8 cellular contexts compared by ENCODE assay signal in the genomic region with DNA sequence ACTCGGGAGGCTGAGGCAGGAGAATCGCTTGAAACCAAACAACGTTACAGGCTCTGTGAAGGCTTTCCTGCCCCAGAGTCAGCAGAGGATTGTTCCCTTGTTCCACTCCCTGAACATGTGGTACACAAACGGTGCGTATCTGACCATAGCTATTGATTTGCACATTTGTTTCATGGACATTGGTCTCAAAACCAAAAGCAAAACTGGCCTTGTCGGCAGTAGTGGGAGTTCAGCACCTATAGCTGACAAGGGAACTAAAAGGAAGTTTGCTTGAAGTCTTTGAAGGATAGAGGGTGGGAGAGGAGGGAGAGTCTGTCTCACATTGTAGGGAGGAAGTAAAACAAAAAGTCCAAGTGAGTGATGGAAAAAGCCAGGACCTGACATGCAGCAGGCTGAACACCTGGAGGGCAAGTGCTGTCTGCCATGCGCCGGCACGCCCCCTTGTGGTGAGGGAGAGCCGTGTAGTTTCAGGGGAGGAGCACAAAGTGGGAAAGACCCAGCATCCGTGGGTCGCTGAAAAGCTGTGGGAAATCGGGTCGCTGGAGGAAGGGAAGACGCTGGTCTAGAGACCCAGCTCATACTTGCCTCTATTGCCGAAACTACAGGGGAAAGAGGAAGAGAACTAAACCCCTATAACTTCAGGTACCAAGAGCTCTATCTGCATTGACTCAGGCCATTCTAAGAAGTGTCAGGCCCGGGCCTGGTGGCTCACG. TPM values are rescaled to one million over a fixed set of nuclear protein-coding genes. Genes with fewer than 3 reads are reported as not detected.
A peak's percentile ranks its signal among the peaks of the same experiment; 100 is the strongest.
DNase-seq lines count a peak whose midpoint lies in the region; ATAC-seq and TF ChIP-seq lines count a peak whose summit lies in the region.

No MANE protein-coding gene starts in this region.

- CTCF ChIA-PET in CD4-positive, alpha-beta memory T cell (lab: Charles Lee; ENCODE audit: partially characterized antibody) = interaction anchor here (0.6 to 9.3 kb wide), 55 partner anchors 8 to 1613 kb away, joined by 3 to 210 read pairs (median 5); a partner anchor contains a TSS

- no peak overlapping the region for H3K27ac ChIP-seq in CD4-positive, alpha-beta memory T cell (ENCODE audit: low read depth, low read length)
- H3K27ac ChIP-seq in endodermal cell (ENCODE audit: low read depth, low read length) = no peak overlapping the region

- no peaks in the 10 kb centered on the region for H3K27me3 Mint-ChIP-seq in CD4-positive, alpha-beta memory T cell
- no peaks in the 10 kb centered on the region for H3K27me3 Mint-ChIP-seq in endodermal cell (ENCODE audit: insufficient read depth)

- ATAC-seq in GM19397 (IDR thresholded peaks at IDR 0.05; ENCODE audit: unreplicated experiment) (peak; percentile 80), HG03460 (IDR thresholded peaks at IDR 0.05; ENCODE audit: unreplicated experiment) (peak; percentile 80)

- peak; percentile 96 for TF ChIP-seq CTCF in endodermal cell (conservative IDR thresholded peaks at IDR 0.05)

- H3K4me1 Mint-ChIP-seq in CD4-positive, alpha-beta memory T cell = peaks cover 7 to 17% (median 14%) of the 10 kb centered on the region in 4 donors
- peaks cover 7% of the 10 kb centered on the region for H3K4me1 Mint-ChIP-seq in endodermal cell

- peak; percentile 71 to 75 (median 73) for DNase-seq in CD4-positive, alpha-beta memory T cell
- DNase-seq in NCI-H82 treated with DMSO at 0.1 percent for 48 hours (lab: John Stamatoyannopoulos, UW; ENCODE audit: unreplicated experiment) = peak; percentile 27
- DNase-seq in activated CD8-positive, alpha-beta memory T cell treated with anti-CD3 and anti-CD28 coated beads for 48 hours (ENCODE audit: low read depth in 2 of 3, low spot score in 2 of 3) = peak; percentile 44 to 85 (median 82)
- DNase-seq in endodermal cell = peak; percentile 95
- peak; percentile 75 for DNase-seq in stimulated activated CD8-positive, alpha-beta memory T cell treated with anti-CD3 and anti-CD28 coated beads, Interleukin-7, amount 100 ng/mL, for 24 hours (ENCODE audit: low read depth)

- H3K9me3 Mint-ChIP-seq in CD4-positive, alpha-beta memory T cell = peaks cover 0 to 2% (median 0%) of the 10 kb centered on the region in 8 donors
- H3K9me3 Mint-ChIP-seq in endodermal cell = no peaks in the 10 kb centered on the region

- no peaks in the 10 kb centered on the region for H3K27me3 ChIP-seq in CD4-positive, alpha-beta memory T cell (ENCODE audit: insufficient read depth, low read length)
- H3K27me3 ChIP-seq in endodermal cell (ENCODE audit: control insufficient read depth, insufficient read depth, low read length, poor library complexity, severe bottlenecking) (no peaks in the 10 kb centered on the region), mucosa of stomach (ENCODE audit: control insufficient read depth, insufficient read depth, low read length) (no peaks in the 10 kb centered on the region)

- POLR2A ChIA-PET in CD4-positive, alpha-beta memory T cell (lab: Charles Lee; ENCODE audit: partially characterized antibody) = no interaction called here

- H3K9me3 ChIP-seq in CD4-positive, alpha-beta memory T cell (ENCODE audit: control insufficient read depth in 1 of 2, low read length in 2 of 2) = no peaks in the 10 kb centered on the region
- H3K9me3 ChIP-seq in endodermal cell (ENCODE audit: control insufficient read depth, low read length) (no peaks in the 10 kb centered on the region), mucosa of stomach (ENCODE audit: control insufficient read depth, low read length) (no peaks in the 10 kb centered on the region)

- peak overlapping the region in 4 of 7 donors; percentile 30 to 89 (median 50) for H3K27ac Mint-ChIP-seq in CD4-positive, alpha-beta memory T cell
- no peak overlapping the region for H3K27ac Mint-ChIP-seq in endodermal cell

- no peaks in the 10 kb centered on the region for H3K36me3 ChIP-seq in CD4-positive, alpha-beta memory T cell (ENCODE audit: insufficient read depth, low read length)
- H3K36me3 ChIP-seq in endodermal cell (ENCODE audit: control insufficient read depth, insufficient read depth, low read length) = peaks cover 12% of the 10 kb centered on the region
- H3K36me3 ChIP-seq in mucosa of stomach (ENCODE audit: control insufficient read depth, insufficient read depth, low read length) = no peaks in the 10 kb centered on the region

- peaks cover 0 to 2% of the 10 kb centered on the region in 2 donors for H3K36me3 Mint-ChIP-seq in CD4-positive, alpha-beta memory T cell
- H3K36me3 Mint-ChIP-seq in endodermal cell (ENCODE audit: low read depth) = peaks cover 33% of the 10 kb centered on the region

- H3K4me1 ChIP-seq in CD4-positive, alpha-beta memory T cell (ENCODE audit: insufficient read depth, low read length) = peaks cover 10% of the 10 kb centered on the region
- H3K4me1 ChIP-seq in endodermal cell (ENCODE audit: control insufficient read depth, insufficient read depth, low read length) (no peaks in the 10 kb centered on the region), mucosa of stomach (ENCODE audit: control insufficient read depth, insufficient read depth, low read length) (peaks cover 5% of the 10 kb centered on the region)

- intact Hi-C loops in CD4-positive, alpha-beta memory T cell (cut with micrococcal nuclease) = loop anchor here (1.0 to 5.0 kb wide), 3 partner anchors 57 to 184 kb away; no protein-coding TSS in a partner anchor

- H3K4me3 ChIP-seq in CD4-positive, alpha-beta memory T cell (ENCODE audit: low read length in 2 of 2) = no peak overlapping the region
- H3K4me3 ChIP-seq in endodermal cell (ENCODE audit: low read length) = no peak overlapping the region
- peak overlapping the region; percentile 67 for H3K4me3 ChIP-seq in mucosa of stomach (ENCODE audit: low read length)

- H3K9ac ChIP-seq in endodermal cell (ENCODE audit: extremely low read depth, low read length, poor library complexity, severe bottlenecking) (no peak overlapping the region), mucosa of stomach (ENCODE audit: low read length) (peak overlapping the region; percentile 47)

- peak overlapping the region in 2 of 8 donors; percentile 4 to 17 for H3K4me3 Mint-ChIP-seq in CD4-positive, alpha-beta memory T cell
- no peak overlapping the region for H3K4me3 Mint-ChIP-seq in endodermal cell

- 59 to 60% methylated on average over 10 to 18 of the region's 18 CpGs for WGBS in endodermal cell (ENCODE audit: insufficient coverage in 1 of 2, insufficient read length in 1 of 2), 2 experiments

RNA-seq across cellular contexts. Expression of a gene that starts 58.0 kb away (rescaled TPM):
- 10 to 100 TPM; 49.5 to 54.2 TPM for total RNA-seq in CD4-positive, alpha-beta memory T cell
- polyA plus RNA-seq in CD4-positive, alpha-beta memory T cell = 10 to 100 TPM in 1 of 2 donors, 1 to 10 TPM in 1; 8.1 to 12.0 TPM
- 100 to 1,000 TPM; 154 to 167 TPM for total RNA-seq in endodermal cell
- polyA plus RNA-seq in endodermal cell (2013, experiment 1 of 2) = 147 TPM
- 135 TPM for polyA plus RNA-seq in endodermal cell (2013, experiment 2 of 2)

Comparison
In these comparisons a context has a peak if more than half of its experiments do, and no peak if none do; other contexts are left out.
1. DNase-seq: peak in every context shown above with its lines; median percentile 95 in endodermal cell; 82 in activated CD8-positive, alpha-beta memory T cell treated with anti-CD3 and anti-CD28 coated beads for 48 hours; 75 in stimulated activated CD8-positive, alpha-beta memory T cell treated with anti-CD3 and anti-CD28 coated beads, Interleukin-7, amount 100 ng/mL, for 24 hours; 73 in CD4-positive, alpha-beta memory T cell; 27 in NCI-H82 treated with DMSO at 0.1 percent for 48 hours.